Comparison of ENCODE assay signal across 26 cellular contexts in the genomic region with DNA sequence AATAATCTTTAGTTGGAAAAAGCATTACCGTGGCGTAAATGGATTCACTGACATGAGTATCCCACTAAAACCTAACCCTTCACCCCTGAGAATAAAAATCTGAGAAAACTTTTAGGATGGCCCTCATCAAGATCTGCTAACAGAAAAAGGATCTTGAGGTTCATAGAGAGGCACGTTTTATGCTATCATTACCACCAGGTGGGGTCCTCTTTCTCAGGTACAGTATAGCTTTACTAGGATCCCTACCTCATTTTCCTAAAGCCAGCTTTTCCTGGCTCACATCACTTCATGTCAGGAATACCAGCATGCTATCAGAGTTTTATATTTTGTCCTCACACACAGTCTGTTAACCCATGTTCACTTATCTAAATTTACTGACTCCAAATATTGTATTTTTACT.
"Had no signal": no experiment of that assay in that cellular context is flagged by ENCODE, and none has a peak within 500 bp of the region (broad histone marks: within the 10 kb centered on the region; RNA-seq: fewer than 3 reads in every experiment).

No MANE protein-coding gene starts in this region.

- ATAC-seq: activated T-cell treated with anti-CD3 and anti-CD28 coated beads, Interleukin-2, amount 50 U/mL, for 4 hours; effector memory CD8-positive, alpha-beta T cell; gastrocnemius medialis; left colon; sciatic nerve; stimulated activated effector memory CD8-positive, alpha-beta T cell treated with anti-CD3 and anti-CD28 coated beads, Interleukin-12 subunit alpha, Interleukin-12 subunit beta, amount 100 ng/mL, for 72 hours; stimulated activated naive CD8-positive, alpha-beta T cell treated with anti-CD3 and anti-CD28 coated beads, Interleukin-15, amount 100 ng/mL, for 72 hours had no signal

- H3K36me3 Mint-ChIP-seq: activated naive CD8-positive, alpha-beta T cell; memory B cell; stimulated activated effector memory CD8-positive, alpha-beta T cell treated with anti-CD3 and anti-CD28 coated beads, Interleukin-12 subunit alpha, Interleukin-12 subunit beta, amount 100 ng/mL, for 72 hours had no signal

- H3K4me1 Mint-ChIP-seq: central memory CD8-positive, alpha-beta T cell; memory B cell; nephron; stimulated activated effector memory CD8-positive, alpha-beta T cell treated with anti-CD3 and anti-CD28 coated beads, Interleukin-12 subunit alpha, Interleukin-12 subunit beta, amount 100 ng/mL, for 72 hours; stimulated activated naive CD8-positive, alpha-beta T cell treated with anti-CD3 and anti-CD28 coated beads, Interleukin-15, amount 100 ng/mL, for 72 hours had no signal

- FAIRE-seq: small intestine had no signal

- H3K27me3 Mint-ChIP-seq: activated naive CD8-positive, alpha-beta T cell; central memory CD8-positive, alpha-beta T cell; effector memory CD8-positive, alpha-beta T cell; memory B cell; stimulated activated naive CD8-positive, alpha-beta T cell treated with anti-CD3 and anti-CD28 coated beads, Interleukin-15, amount 100 ng/mL, for 72 hours had no signal

- H3K36me3 ChIP-seq: adrenal gland, breast epithelium, esophagus squamous epithelium, gastrocnemius medialis, neutrophil, tibial artery had no signal

- H3K27me3 ChIP-seq: adrenal gland, breast epithelium, dorsolateral prefrontal cortex, esophagus squamous epithelium, gastrocnemius medialis, neutrophil, tibial artery had no signal

- H3K27ac ChIP-seq: adrenal gland, breast epithelium, dorsolateral prefrontal cortex, esophagus squamous epithelium, gastrocnemius medialis, neutrophil, tibial artery had no signal

- H3K4me3 Mint-ChIP-seq: activated naive CD8-positive, alpha-beta T cell; activated T-cell treated with anti-CD3 and anti-CD28 coated beads, Interleukin-2, amount 50 U/mL, for 4 hours; central memory CD8-positive, alpha-beta T cell; effector memory CD8-positive, alpha-beta T cell; memory B cell; nephron; stimulated activated effector memory CD8-positive, alpha-beta T cell treated with anti-CD3 and anti-CD28 coated beads, Interleukin-12 subunit alpha, Interleukin-12 subunit beta, amount 100 ng/mL, for 72 hours; stimulated activated naive CD8-positive, alpha-beta T cell treated with anti-CD3 and anti-CD28 coated beads, Interleukin-15, amount 100 ng/mL, for 72 hours had no signal

- H3K27ac Mint-ChIP-seq: activated naive CD8-positive, alpha-beta T cell; activated T-helper 2 cell treated with anti-CD3 and anti-CD28 coated beads, Interferon-gamma antibody, Interleukin-2, Interleukin-4, amounts not matched to agents 10 μg/mL and 5 μg/mL and 100 μg/mL, durations not matched to agents 14 hours and 24 hours and 36 hours; effector memory CD8-positive, alpha-beta T cell; memory B cell; nephron; stimulated activated effector memory CD8-positive, alpha-beta T cell treated with anti-CD3 and anti-CD28 coated beads, Interleukin-12 subunit alpha, Interleukin-12 subunit beta, amount 100 ng/mL, for 72 hours; stimulated activated naive CD8-positive, alpha-beta T cell treated with anti-CD3 and anti-CD28 coated beads, Interleukin-15, amount 100 ng/mL, for 72 hours had no signal

- H3K9me3 ChIP-seq: adrenal gland, gastrocnemius medialis, neutrophil had no signal

- H3K4me3 ChIP-seq: adrenal gland, breast epithelium, dorsolateral prefrontal cortex, esophagus squamous epithelium, gastrocnemius medialis, tibial artery had no signal

- DNase-seq: activated CD4-positive, alpha-beta T cell treated with anti-CD3 and anti-CD28 coated beads, Interleukin-2, amount 50 U/mL, for 4 hours; activated CD8-positive, alpha-beta memory T cell treated with anti-CD3 and anti-CD28 coated beads, Interleukin-2, amount 50 U/mL, for 48 hours; activated naive CD4-positive, alpha-beta T cell; activated T-cell treated with anti-CD3 and anti-CD28 coated beads, Interleukin-2, amount 50 U/mL, for 4 hours; adrenal gland; dorsolateral prefrontal cortex; effector memory CD8-positive, alpha-beta T cell; esophagus squamous epithelium; gastrocnemius medialis; hippocampal formation; islet precursor cell; left colon; small intestine; stimulated activated CD4-positive, alpha-beta T cell treated with anti-CD3 and anti-CD28 coated beads, Interleukin-2, amount 100 ng/mL, for 24 hours; stimulated activated naive CD8-positive, alpha-beta T cell treated with anti-CD3 and anti-CD28 coated beads, Interleukin-15, amount 100 ng/mL, for 72 hours; T-helper 2 cell; tibial artery had no signal

- H3K4me1 ChIP-seq: adrenal gland, breast epithelium, esophagus squamous epithelium, gastrocnemius medialis, tibial artery had no signal
